In genomic region chr17:64964796-64965195, GRCh38 we compare ENCODE assay signal across 9 cellular contexts. TPM values are rescaled to one million over a fixed set of nuclear protein-coding genes. Genes with fewer than 3 reads are reported as not detected.
DNase-seq lines count a peak whose midpoint lies in the region; FAIRE-seq and TF ChIP-seq lines count a peak whose summit lies in the region.
"Had no signal": no experiment of that assay in that cellular context is flagged by ENCODE, and none has a peak within 500 bp of the region (broad histone marks: within the 10 kb centered on the region; RNA-seq: fewer than 3 reads in every experiment).

No MANE protein-coding gene starts in this region.

- no TSS peak for BruUV-seq in PC-9 (replicated peaks; lab: Mats Ljungman, UMichigan)

- no peak for DNase-seq in activated naive CD4-positive, alpha-beta T cell treated with anti-CD3 and anti-CD28 coated beads for 36 hours
- no peak for DNase-seq in activated naive CD4-positive, alpha-beta T cell (lab: John Stamatoyannopoulos, UW)
- DNase-seq in PC-9 = no peak
- peak; percentile 55 for DNase-seq in glomerular visceral epithelial cell (ENCODE audit: extremely low spot score)
- no peak for DNase-seq in frontal cortex (ENCODE audit: low spot score in 2 of 2)
- DNase-seq in nephron progenitor cell = no peak
- no peak for DNase-seq in UCSD-AML1 (lab: John Stamatoyannopoulos, UW; ENCODE audit: unreplicated experiment)

- H3K27me3 Mint-ChIP-seq in activated naive CD4-positive, alpha-beta T cell treated with anti-CD3 and anti-CD28 coated beads for 36 hours (ENCODE audit: low read depth) = no peaks in the 10 kb centered on the region
- peaks cover 25% of the 10 kb centered on the region for H3K27me3 Mint-ChIP-seq in nephron progenitor cell (ENCODE audit: low read depth, poor library complexity)

- H3K9me3 ChIP-seq in PC-9 (ENCODE audit: insufficient read depth, low read depth) (no peaks in the 10 kb centered on the region), stomach smooth muscle (ENCODE audit: control insufficient read depth in 2 of 2, low read length in 2 of 2) (no peaks in the 10 kb centered on the region)
- H3K9me3 ChIP-seq: suprapubic skin had no signal

- H3K27me3 ChIP-seq in PC-9 (ENCODE audit: insufficient read depth, low read depth) = no peaks in the 10 kb centered on the region
- H3K27me3 ChIP-seq in stomach smooth muscle (ENCODE audit: control insufficient read depth in 1 of 2, insufficient read depth in 2 of 2, low read length in 2 of 2) = no peaks in the 10 kb centered on the region
- H3K27me3 ChIP-seq: suprapubic skin had no signal

- H3K9me2 ChIP-seq in PC-9 (ENCODE audit: insufficient read depth) = no peaks in the 10 kb centered on the region

- H3K9me3 Mint-ChIP-seq in activated naive CD4-positive, alpha-beta T cell treated with anti-CD3 and anti-CD28 coated beads for 36 hours = no peaks in the 10 kb centered on the region
- H3K9me3 Mint-ChIP-seq in nephron progenitor cell = no peaks in the 10 kb centered on the region

- CTCF ChIA-PET in activated naive CD4-positive, alpha-beta T cell treated with anti-CD3 and anti-CD28 coated beads for 36 hours (lab: Charles Lee) = interaction anchor here (0.7 to 5.0 kb wide), 10 partner anchors 8 to 313 kb away, joined by 3 to 32 read pairs (median 3); partner anchors contain the start of gene RGS9
- CTCF ChIA-PET in PC-9 (lab: Charles Lee) = interaction anchor here (0.6 kb wide), 2 partner anchors 92 to 225 kb away, joined by 3 to 12 read pairs; no protein-coding TSS in a partner anchor

- peak overlapping the region; percentile 89 for H3K27ac Mint-ChIP-seq in activated naive CD4-positive, alpha-beta T cell treated with anti-CD3 and anti-CD28 coated beads for 36 hours
- H3K27ac Mint-ChIP-seq in nephron progenitor cell = no peak overlapping the region

- H3K79me2 ChIP-seq in PC-9 (ENCODE audit: low read depth) = no peaks in the 10 kb centered on the region

- no peak for FAIRE-seq in frontal cortex (lab: Jason Lieb, UNC)

- peaks cover 12% of the 10 kb centered on the region; the same call in 1 of the 2 replicates for H3F3A ChIP-seq in PC-9 (ENCODE audit: insufficient read depth, low read depth)

- H3K36me3 Mint-ChIP-seq in activated naive CD4-positive, alpha-beta T cell treated with anti-CD3 and anti-CD28 coated beads for 36 hours (ENCODE audit: low read depth) = no peaks in the 10 kb centered on the region
- H3K36me3 Mint-ChIP-seq in nephron progenitor cell (ENCODE audit: low read depth) = no peaks in the 10 kb centered on the region

- H3K4me1 ChIP-seq in PC-9 (replicated peaks; ENCODE audit: insufficient read depth) (peaks cover 36% of the 10 kb centered on the region), stomach smooth muscle (ENCODE audit: control insufficient read depth, insufficient read depth, low read length) (peaks cover 6% of the 10 kb centered on the region)

- H3K4me2 ChIP-seq in PC-9 = peak overlapping the region; percentile 70

- H3K9ac ChIP-seq in stomach smooth muscle (ENCODE audit: low read length in 2 of 2) = no peak overlapping the region

- no peaks in the 10 kb centered on the region for H4K20me1 ChIP-seq in PC-9 (ENCODE audit: insufficient read depth)

- peak overlapping the region; percentile 76 for H3K4me3 Mint-ChIP-seq in activated naive CD4-positive, alpha-beta T cell treated with anti-CD3 and anti-CD28 coated beads for 36 hours
- H3K4me3 Mint-ChIP-seq in nephron progenitor cell = no peak overlapping the region

- H3K4me1 Mint-ChIP-seq in activated naive CD4-positive, alpha-beta T cell treated with anti-CD3 and anti-CD28 coated beads for 36 hours (ENCODE audit: low read depth) = peaks cover 54% of the 10 kb centered on the region
- peaks cover 19% of the 10 kb centered on the region for H3K4me1 Mint-ChIP-seq in nephron progenitor cell

- POLR2A ChIA-PET in PC-9 (lab: Charles Lee; ENCODE audit: unreplicated experiment) = no interaction called here

- H3K27ac ChIP-seq in PC-9 (no peak overlapping the region), stomach smooth muscle (ENCODE audit: low read length) (peak overlapping the region; percentile 53)
- H3K27ac ChIP-seq: suprapubic skin had no signal

- no peak overlapping the region for H3K4me3 ChIP-seq in PC-9
- H3K4me3 ChIP-seq in stomach smooth muscle (ENCODE audit: low read length in 2 of 2) = peak overlapping the region; percentile 9 to 40

- H3K36me3 ChIP-seq in PC-9 (ENCODE audit: low read depth) (no peaks in the 10 kb centered on the region), stomach smooth muscle (ENCODE audit: control insufficient read depth in 2 of 2, insufficient read depth in 2 of 2, low read length in 2 of 2) (no peaks in the 10 kb centered on the region)

- H2AFZ ChIP-seq in PC-9 = no peak overlapping the region; the same call in 1 of the 2 replicates

- intact Hi-C loops in activated naive CD4-positive, alpha-beta T cell treated with anti-CD3 and anti-CD28 coated beads for 36 hours (cut with micrococcal nuclease) = loop anchor here (1.0 to 10.0 kb wide), 4 partner anchors 47 to 234 kb away; partner anchors contain the start of gene LRRC37A3
- intact Hi-C loops in PC-9 (cut with micrococcal nuclease; ENCODE audit: unreplicated experiment) = no loop called here

- TF ChIP-seq CTCF in PC-9 (conservative IDR thresholded peaks at IDR 0.05) = no peak
- TF ChIP-seq CTCF in nephron progenitor cell (IDR thresholded peaks at IDR 0.05) = no peak

RNA-seq across cellular contexts. Expression of gene LRRC37A3, which starts 45.5 kb away (rescaled TPM):
- total RNA-seq in activated naive CD4-positive, alpha-beta T cell treated with anti-CD3 and anti-CD28 coated beads for 36 hours = 1 to 10 TPM; 8.7 to 9.0 TPM
- 9.8 and 13.7 TPM in 2 replicates for total RNA-seq in PC-9 (2021)
- 60.7 TPM for total RNA-seq in frontal cortex
